11 cellular contexts compared by ENCODE assay signal in the genomic region with DNA sequence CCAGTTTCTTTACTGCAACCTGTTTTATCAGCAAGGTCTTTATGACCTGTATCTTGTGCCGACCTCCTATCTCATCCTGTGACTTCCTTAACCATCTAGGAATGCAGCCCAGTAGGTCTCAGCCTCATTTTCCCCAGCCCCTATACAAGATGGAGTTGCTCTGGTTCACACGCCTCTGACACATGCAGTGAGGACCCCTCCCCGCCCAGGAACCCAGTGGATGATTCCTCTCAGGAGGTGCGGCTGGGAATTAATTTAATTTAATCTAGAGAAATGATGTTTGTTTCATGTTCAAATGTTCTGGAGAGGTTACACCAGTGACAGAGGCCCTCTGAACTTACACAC. TPM values are rescaled to one million over a fixed set of nuclear protein-coding genes. Genes with fewer than 3 reads are reported as not detected.
A peak's percentile ranks its signal among the peaks of the same experiment; 100 is the strongest.
DNase-seq lines count a peak whose midpoint lies in the region; ATAC-seq, FAIRE-seq and TF ChIP-seq lines count a peak whose summit lies in the region.
"Had no signal": no experiment of that assay in that cellular context is flagged by ENCODE, and none has a peak within 500 bp of the region (broad histone marks: within the 10 kb centered on the region; RNA-seq: fewer than 3 reads in every experiment).

No MANE protein-coding gene starts in this region.

- H3K4me1 Mint-ChIP-seq in activated T-helper 1 cell treated with anti-CD3 and anti-CD28 coated beads, Interleukin-12 subunit alpha, Interleukin-12 subunit beta, Interleukin-2, Interleukin-4 antibody, amounts not matched to agents 30 ng/mL and 10 ng/mL and 1 ng/mL, durations not matched to agents 14 hours and 24 hours and 36 hours (ENCODE audit: low read depth): peaks cover 45% of the 10 kb centered on the region

- 86% methylated on average over 4 of the region's 4 CpGs for WGBS in liver
- WGBS in HepG2 (ENCODE audit: low lambda C conversion rate): 57% methylated on average over 4 of the region's 4 CpGs

- H3K9me3 Mint-ChIP-seq in activated T-helper 1 cell treated with anti-CD3 and anti-CD28 coated beads, Interleukin-12 subunit alpha, Interleukin-12 subunit beta, Interleukin-2, Interleukin-4 antibody, amounts not matched to agents 30 ng/mL and 10 ng/mL and 1 ng/mL, durations not matched to agents 14 hours and 24 hours and 36 hours: no peaks in the 10 kb centered on the region

- CTCF ChIA-PET in HepG2 (lab: Yijun Ruan, JAX; ENCODE audit: low intra/inter-chr PET ratio, low total read pairs): no interaction called here

- intact Hi-C loops in HepG2 (cut with micrococcal nuclease; ENCODE audit: unreplicated experiment): no loop called here
- intact Hi-C loops in activated T-helper 1 cell treated with anti-CD3 and anti-CD28 coated beads, Interleukin-12 subunit alpha, Interleukin-12 subunit beta, Interleukin-2, Interleukin-4 antibody, amounts not matched to agents 30 ng/mL and 10 ng/mL and 1 ng/mL, durations not matched to agents 14 hours and 24 hours and 36 hours (cut with micrococcal nuclease): loop anchor here (1.0 to 10.0 kb wide), 7 partner anchors 13 to 972 kb away; a partner anchor contains a TSS

- H3K4me1 ChIP-seq in liver (ENCODE audit: control insufficient read depth in 4 of 4, insufficient read depth in 4 of 4, low read length in 3 of 4) (peaks cover 0 to 1% (median 0%) of the 10 kb centered on the region in 4 donors), HepG2 (ENCODE audit: insufficient read depth, low read length) (peaks cover 20% of the 10 kb centered on the region), muscle layer of colon (ENCODE audit: insufficient read depth, low read length) (peaks cover 68% of the 10 kb centered on the region), BE2C (peaks cover 27% of the 10 kb centered on the region)
- H3K4me1 ChIP-seq: ascending aorta had no signal

- no peak for TF ChIP-seq EP300 in HepG2 (IDR thresholded peaks at IDR 0.05; ENCODE audit: low read depth in 2 of 2, low read length in 2 of 2)
- TF ChIP-seq EP300 in HepG2 (CRISPR knock-in tag; IDR thresholded peaks at IDR 0.05; ENCODE audit: borderline replicate concordance): no peak

- TF ChIP-seq POLR2A in HepG2 (IDR thresholded peaks at IDR 0.05; ENCODE audit: insufficient read depth in 1 of 2, low read depth in 2 of 2, low read length in 2 of 2): no peak

- BruUV-seq in HepG2 (replicated peaks; lab: Mats Ljungman, UMichigan): no TSS peak

- H3K27ac Mint-ChIP-seq in activated T-helper 1 cell treated with anti-CD3 and anti-CD28 coated beads, Interleukin-12 subunit alpha, Interleukin-12 subunit beta, Interleukin-2, Interleukin-4 antibody, amounts not matched to agents 30 ng/mL and 10 ng/mL and 1 ng/mL, durations not matched to agents 14 hours and 24 hours and 36 hours: peak overlapping the region; percentile 95

- no peaks in the 10 kb centered on the region for H4K20me1 ChIP-seq in HepG2 (ENCODE audit: insufficient read depth, low read length)

- H3K4me2 ChIP-seq in HepG2 (ENCODE audit: low read depth, low read length): no peak overlapping the region

- TF ChIP-seq RAD21 in liver (IDR thresholded peaks at IDR 0.05) (no peak), HepG2 (CRISPR knock-in tag; IDR thresholded peaks at IDR 0.05) (no peak)

- H3K9ac ChIP-seq in liver (ENCODE audit: low read depth in 1 of 2, low read length in 2 of 2) (no peak overlapping the region), HepG2 (ENCODE audit: insufficient read depth, low read depth, low read length) (no peak overlapping the region), muscle layer of colon (ENCODE audit: low read length) (no peak overlapping the region)

- no peaks in the 10 kb centered on the region for H3K27me3 Mint-ChIP-seq in activated T-helper 1 cell treated with anti-CD3 and anti-CD28 coated beads, Interleukin-12 subunit alpha, Interleukin-12 subunit beta, Interleukin-2, Interleukin-4 antibody, amounts not matched to agents 30 ng/mL and 10 ng/mL and 1 ng/mL, durations not matched to agents 14 hours and 24 hours and 36 hours (ENCODE audit: insufficient read depth)

- no peak for FAIRE-seq in HepG2 (lab: Jason Lieb, UNC)

- H3K4me3 ChIP-seq in liver (ENCODE audit: low read depth in 1 of 3, low read length in 3 of 3) (no peak overlapping the region), HepG2 (replicated peaks in 1 of 3; ENCODE audit: insufficient read depth in 1 of 3, low read depth in 2 of 3, low read length in 3 of 3) (no peak overlapping the region), muscle layer of colon (ENCODE audit: low read depth in 1 of 2, low read length in 2 of 2) (no peak overlapping the region), BE2C (ENCODE audit: low read depth, low read length) (no peak overlapping the region)

- no peaks in the 10 kb centered on the region for H3K79me2 ChIP-seq in HepG2 (ENCODE audit: insufficient read depth, low read length)

- DNase-seq in HepG2 (ENCODE audit: low spot score) (no peak), mucosa of gallbladder (ENCODE audit: low spot score) (no peak), BE2C (no peak)
- DNase-seq in activated T-helper 1 cell treated with anti-CD3 and anti-CD28 coated beads, Interleukin-12 subunit alpha, Interleukin-12 subunit beta, Interleukin-2, Interleukin-4 antibody, amounts not matched to agents 30 ng/mL and 10 ng/mL and 1 ng/mL, durations not matched to agents 14 hours and 24 hours and 36 hours (ENCODE audit: low spot score): no peak
- DNase-seq: NCI-H524 had no signal

- TF ChIP-seq CTCF in liver (IDR thresholded peaks at IDR 0.05; ENCODE audit: low read depth, low read length, missing input control) (no peak), HepG2 (CRISPR knock-in tag; IDR thresholded peaks at IDR 0.05) (no peak), BE2C (IDR thresholded peaks at IDR 0.05; ENCODE audit: low read depth, low read length) (no peak)

- H3K27ac ChIP-seq in liver (ENCODE audit: low read depth in 1 of 2, low read length in 2 of 2) (peak overlapping the region; percentile 73 to 81), HepG2 (ENCODE audit: extremely low read length, insufficient read depth, low read length) (no peak overlapping the region), muscle layer of colon (ENCODE audit: low read depth, low read length) (peak overlapping the region; percentile 64)

- H3K36me3 Mint-ChIP-seq in activated T-helper 1 cell treated with anti-CD3 and anti-CD28 coated beads, Interleukin-12 subunit alpha, Interleukin-12 subunit beta, Interleukin-2, Interleukin-4 antibody, amounts not matched to agents 30 ng/mL and 10 ng/mL and 1 ng/mL, durations not matched to agents 14 hours and 24 hours and 36 hours (ENCODE audit: low read depth): peaks cover 3% of the 10 kb centered on the region

- POLR2A ChIA-PET in HepG2 (lab: Yijun Ruan, JAX): no interaction called here

- no peaks in the 10 kb centered on the region for H3K36me3 ChIP-seq in liver (ENCODE audit: control insufficient read depth in 4 of 4, insufficient read depth in 3 of 4, low read depth in 1 of 4, low read length in 3 of 4)
- H3K36me3 ChIP-seq in HepG2 (replicated peaks in 1 of 2; ENCODE audit: control insufficient read depth in 1 of 2, insufficient read depth in 2 of 2, low read length in 2 of 2): no peaks in the 10 kb centered on the region
- no peaks in the 10 kb centered on the region for H3K36me3 ChIP-seq in muscle layer of colon (ENCODE audit: insufficient read depth, low read length)
- H3K36me3 ChIP-seq in BE2C: no peaks in the 10 kb centered on the region
- H3K36me3 ChIP-seq: ascending aorta had no signal

- H2AFZ ChIP-seq in HepG2 (ENCODE audit: low read length): no peak overlapping the region

- H3K27me3 ChIP-seq in liver (ENCODE audit: control insufficient read depth in 4 of 4, insufficient read depth in 4 of 4, low read length in 3 of 4) (no peaks in the 10 kb centered on the region), HepG2 (ENCODE audit: control insufficient read depth in 1 of 2, insufficient read depth in 2 of 2, low read length in 2 of 2) (peaks cover 1 to 18% of the 10 kb centered on the region in 2 experiments; a peak in 3 of 5 replicates), muscle layer of colon (ENCODE audit: control insufficient read depth in 1 of 2, insufficient read depth in 2 of 2, low read length in 2 of 2) (no peaks in the 10 kb centered on the region), BE2C (no peaks in the 10 kb centered on the region)
- H3K27me3 ChIP-seq: ascending aorta had no signal

- H3K4me3 Mint-ChIP-seq in activated T-helper 1 cell treated with anti-CD3 and anti-CD28 coated beads, Interleukin-12 subunit alpha, Interleukin-12 subunit beta, Interleukin-2, Interleukin-4 antibody, amounts not matched to agents 30 ng/mL and 10 ng/mL and 1 ng/mL, durations not matched to agents 14 hours and 24 hours and 36 hours: peak overlapping the region; percentile 92

- in situ Hi-C loops in HepG2 (cut with HindIII; ENCODE audit: extremely low pct_ligation_motif_present, low pct_unique_long_range_greater_than_20kb): no loop called here

- ATAC-seq in HepG2: no peak
- ATAC-seq in HG02885 (IDR thresholded peaks at IDR 0.05; ENCODE audit: poor library complexity, unreplicated experiment): no peak
- ATAC-seq in HG03039 (IDR thresholded peaks at IDR 0.05; ENCODE audit: unreplicated experiment): no peak
- ATAC-seq: HCT116 had no signal

- H3K9me3 ChIP-seq in liver (ENCODE audit: control insufficient read depth in 4 of 4, low read length in 3 of 4) (no peaks in the 10 kb centered on the region), HepG2 (ENCODE audit: low read length) (no peaks in the 10 kb centered on the region), muscle layer of colon (ENCODE audit: low read length) (no peaks in the 10 kb centered on the region), BE2C (no peaks in the 10 kb centered on the region)
- H3K9me3 ChIP-seq: ascending aorta had no signal

RNA-seq across cellular contexts. Expression of a gene that starts 39.0 kb away (rescaled TPM):
- total RNA-seq in liver: 100 to 1,000 TPM in 1 of 2 donors, 10 to 100 TPM in 1; 28.9 to 201 TPM
- polyA plus RNA-seq in liver: 10 to 100 TPM; 14.3 to 16.2 TPM
- 64.4 and 76.7 TPM in 2 replicates for total RNA-seq in HepG2 (2016; rRNA removed; fragmentation: Illumina TruSeq; extraction: Trizol)
- 5.8 and 7.2 TPM in 2 replicates for total RNA-seq in HepG2 (2016; cell fraction: cytosol; rRNA removed; fragmentation: Illumina TruSeq; extraction: Trizol; ENCODE audit: low read depth)
- 58.0 and 76.5 TPM in 2 replicates for total RNA-seq in HepG2 (2016; cell fraction: insoluble cytoplasmic fraction; rRNA removed; fragmentation: Illumina TruSeq; extraction: Trizol)
- 18.3 and 23.6 TPM in 2 replicates for total RNA-seq in HepG2 (2016; cell fraction: membrane; rRNA removed; fragmentation: Illumina TruSeq; extraction: Trizol)
- 103 and 116 TPM in 2 replicates for total RNA-seq in HepG2 (2016; cell fraction: nucleus; rRNA removed; fragmentation: Illumina TruSeq; extraction: Trizol)
- 38.2 and 38.9 TPM in 2 replicates for polyA plus RNA-seq in HepG2 (2011; rRNA removed)
- 25.2 and 34.9 TPM in 2 replicates for polyA plus RNA-seq in HepG2 (2011; cell fraction: cytosol; rRNA removed)
- 20.9 and 21.1 TPM in 2 replicates for polyA plus RNA-seq in HepG2 (2011; cell fraction: nucleus; rRNA removed)
- polyA plus RNA-seq in HepG2 (2012): 42.0 and 46.8 TPM in 2 replicates
- polyA plus RNA-seq in HepG2 (2016; cell fraction: cytosol; fragmentation: Illumina TruSeq; extraction: Trizol; ENCODE audit: low read depth): 3.8 and 4.4 TPM in 2 replicates
- polyA plus RNA-seq in HepG2 (2016; cell fraction: insoluble cytoplasmic fraction; fragmentation: Illumina TruSeq; extraction: Trizol; ENCODE audit: low read depth): 58.6 and 66.3 TPM in 2 replicates
- 12.1 and 13.5 TPM in 2 replicates for polyA plus RNA-seq in HepG2 (2016; cell fraction: membrane; fragmentation: Illumina TruSeq; extraction: Trizol; ENCODE audit: low read depth)
- 109 and 114 TPM in 2 replicates for polyA plus RNA-seq in HepG2 (2016; cell fraction: nucleus; fragmentation: Illumina TruSeq; extraction: Trizol; ENCODE audit: insufficient read depth, low read depth)
- polyA minus RNA-seq in HepG2 (2011; rRNA and poly(A)+ RNA removed; ENCODE audit: low replicate concordance): 59.8 and 110 TPM in 2 replicates
- polyA minus RNA-seq in HepG2 (2011; cell fraction: cytosol; rRNA and poly(A)+ RNA removed): 35.1 and 35.9 TPM in 2 replicates
- polyA minus RNA-seq in HepG2 (2011; cell fraction: nucleus; rRNA and poly(A)+ RNA removed): 43.9 and 51.8 TPM in 2 replicates
- total RNA-seq in activated T-helper 1 cell treated with anti-CD3 and anti-CD28 coated beads, Interleukin-12 subunit alpha, Interleukin-12 subunit beta, Interleukin-2, Interleukin-4 antibody, amounts not matched to agents 30 ng/mL and 10 ng/mL and 1 ng/mL, durations not matched to agents 14 hours and 24 hours and 36 hours: 176 TPM in 2 replicates
- total RNA-seq in mucosa of gallbladder: 55.5 TPM
- 34.2 TPM for polyA plus RNA-seq in BE2C (2012; ENCODE audit: insufficient read depth, insufficient read length, low read depth)
